In the genomic region with DNA sequence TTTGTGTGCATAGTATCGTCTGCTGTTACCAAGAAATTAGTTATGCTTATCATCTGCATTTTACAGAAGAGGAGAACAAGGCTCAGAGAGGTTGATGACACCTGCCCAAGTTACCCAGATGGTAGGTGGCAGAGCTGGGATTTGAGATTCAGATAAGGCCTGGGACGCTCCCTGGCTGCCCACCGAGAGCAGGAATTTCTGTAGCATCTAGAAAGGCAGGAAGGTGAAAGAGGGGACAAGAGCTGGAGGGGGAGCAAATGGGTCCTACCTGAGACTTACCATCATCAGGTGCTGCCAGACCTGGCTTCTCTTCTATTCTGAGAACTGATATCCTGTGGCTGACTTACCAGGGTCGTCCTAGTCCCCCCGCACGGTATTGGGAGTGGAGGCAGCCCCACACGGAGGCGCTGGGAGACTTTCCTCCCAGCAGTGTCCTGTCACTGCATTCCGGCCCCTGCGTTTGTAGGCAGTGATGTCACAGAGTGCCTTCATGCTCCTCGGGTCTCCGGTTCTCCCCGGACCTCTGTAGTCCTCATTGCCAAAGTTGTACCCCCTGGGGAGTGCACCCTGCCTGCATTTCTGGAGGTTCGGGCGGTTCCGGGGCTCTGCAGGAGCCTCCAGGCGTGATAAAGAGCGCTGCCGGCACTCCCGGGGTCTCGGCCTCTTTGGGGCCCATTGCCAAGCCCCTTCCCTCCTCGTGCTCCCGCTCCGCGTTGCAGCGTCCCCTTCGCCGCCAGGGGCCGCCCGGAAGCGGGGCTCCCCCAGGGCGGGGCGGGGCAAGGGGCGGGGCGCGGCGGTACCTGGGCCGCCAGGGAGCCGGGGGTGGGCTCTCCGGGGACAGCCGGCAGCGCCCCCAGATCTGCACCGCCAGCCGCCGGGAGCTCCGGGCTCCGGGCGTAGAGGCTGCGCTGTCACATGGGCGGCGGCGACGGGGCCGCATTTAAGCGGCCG, we compare ENCODE assay signal across 8 cellular contexts. TPM values are rescaled to one million over a fixed set of nuclear protein-coding genes. Genes with fewer than 3 reads are reported as not detected.
DNase-seq lines count a peak whose midpoint lies in the region; ATAC-seq and TF ChIP-seq lines count a peak whose summit lies in the region.

TSS of gene CABP1 (plus strand) at position 856 of the 951 bp plus-strand sequence. CDS start at position 916, 60 bp downstream.

- peak; percentile 80 for ATAC-seq in HG03342 (IDR thresholded peaks at IDR 0.05; ENCODE audit: unreplicated experiment)
- peak; percentile 22; the same call in 2 of the 3 replicates for ATAC-seq in SK-N-SH treated with all-trans-retinoic acid at 6 μM for 48 hours
- ATAC-seq in activated naive CD8-positive, alpha-beta T cell treated with anti-CD3 and anti-CD28 coated beads, Interleukin-2, amount 10 ng/mL, durations not matched to agents 7 days and 5 days (ENCODE audit: low read depth) = peak; percentile 78

- peak within 1 kb of the TSS; percentile 77 for H3K4me3 Mint-ChIP-seq in activated naive CD8-positive, alpha-beta T cell treated with anti-CD3 and anti-CD28 coated beads, Interleukin-2, amount 10 ng/mL, durations not matched to agents 7 days and 5 days

- H3K27me3 Mint-ChIP-seq in activated naive CD8-positive, alpha-beta T cell treated with anti-CD3 and anti-CD28 coated beads, Interleukin-2, amount 10 ng/mL, durations not matched to agents 7 days and 5 days = peaks cover 46% of the 10 kb centered on the region

- H3K27ac Mint-ChIP-seq in activated naive CD8-positive, alpha-beta T cell treated with anti-CD3 and anti-CD28 coated beads, Interleukin-2, amount 10 ng/mL, durations not matched to agents 7 days and 5 days = no peak within 1 kb of the TSS

- DNase-seq in NCI-H82 (lab: John Stamatoyannopoulos, UW) (peak; percentile 77), NCI-H82 treated with DMSO at 0.1 percent for 48 hours (lab: John Stamatoyannopoulos, UW; ENCODE audit: unreplicated experiment) (no peak), iPS-NIHi11 (ENCODE audit: low spot score) (peak; percentile 90), pons (ENCODE audit: low spot score) (no peak)
- peak; percentile 77 for DNase-seq in activated naive CD8-positive, alpha-beta T cell treated with anti-CD3 and anti-CD28 coated beads, Interleukin-2, amount 10 ng/mL, durations not matched to agents 7 days and 5 days
- DNase-seq in stimulated activated CD4-positive, alpha-beta T cell treated with anti-CD3 and anti-CD28 coated beads, Interleukin-4, amount 100 ng/mL, for 48 hours (ENCODE audit: low read depth in 2 of 2) = peak; percentile 41 to 56

- H3K36me3 Mint-ChIP-seq in activated naive CD8-positive, alpha-beta T cell treated with anti-CD3 and anti-CD28 coated beads, Interleukin-2, amount 10 ng/mL, durations not matched to agents 7 days and 5 days = no peaks in the 10 kb centered on the region

- H3K9me3 Mint-ChIP-seq in activated naive CD8-positive, alpha-beta T cell treated with anti-CD3 and anti-CD28 coated beads, Interleukin-2, amount 10 ng/mL, durations not matched to agents 7 days and 5 days = no peaks in the 10 kb centered on the region

- POLR2A ChIA-PET in activated naive CD8-positive, alpha-beta T cell treated with anti-CD3 and anti-CD28 coated beads, Interleukin-2, amount 10 ng/mL, durations not matched to agents 7 days and 5 days (lab: Charles Lee) = no interaction called here

- peaks cover 5% of the 10 kb centered on the region for H3K4me1 Mint-ChIP-seq in activated naive CD8-positive, alpha-beta T cell treated with anti-CD3 and anti-CD28 coated beads, Interleukin-2, amount 10 ng/mL, durations not matched to agents 7 days and 5 days

TF ChIP-seq in SK-N-SH treated with all-trans-retinoic acid at 6 μM for 48 hours, 23 proteins besides CTCF, POLR2A, EP300 and RAD21:
- TF ChIP-seq ESRRG (CRISPR knock-in tag; IDR thresholded peaks at IDR 0.05) (no peak), ARNTL (CRISPR knock-in tag; IDR thresholded peaks at IDR 0.05; ENCODE audit: borderline replicate concordance, low read depth) (no peak), PPARA (CRISPR knock-in tag; IDR thresholded peaks at IDR 0.05; ENCODE audit: borderline replicate concordance) (no peak), ZFP30 (CRISPR knock-in tag; IDR thresholded peaks at IDR 0.05) (no peak), OSR1 (CRISPR knock-in tag; IDR thresholded peaks at IDR 0.05) (no peak), SNAI2 (CRISPR knock-in tag; IDR thresholded peaks at IDR 0.05) (no peak), ZNF70 (CRISPR knock-in tag; IDR thresholded peaks at IDR 0.05) (no peak), TOX (CRISPR knock-in tag; IDR thresholded peaks at IDR 0.05; ENCODE audit: borderline replicate concordance) (no peak), TCF4 (CRISPR knock-in tag; IDR thresholded peaks at IDR 0.05; ENCODE audit: borderline replicate concordance) (no peak), ZFP3 (CRISPR knock-in tag; IDR thresholded peaks at IDR 0.05) (no peak), ZNF8 (CRISPR knock-in tag; IDR thresholded peaks at IDR 0.05) (no peak)
- TF ChIP-seq, protein P1, sequence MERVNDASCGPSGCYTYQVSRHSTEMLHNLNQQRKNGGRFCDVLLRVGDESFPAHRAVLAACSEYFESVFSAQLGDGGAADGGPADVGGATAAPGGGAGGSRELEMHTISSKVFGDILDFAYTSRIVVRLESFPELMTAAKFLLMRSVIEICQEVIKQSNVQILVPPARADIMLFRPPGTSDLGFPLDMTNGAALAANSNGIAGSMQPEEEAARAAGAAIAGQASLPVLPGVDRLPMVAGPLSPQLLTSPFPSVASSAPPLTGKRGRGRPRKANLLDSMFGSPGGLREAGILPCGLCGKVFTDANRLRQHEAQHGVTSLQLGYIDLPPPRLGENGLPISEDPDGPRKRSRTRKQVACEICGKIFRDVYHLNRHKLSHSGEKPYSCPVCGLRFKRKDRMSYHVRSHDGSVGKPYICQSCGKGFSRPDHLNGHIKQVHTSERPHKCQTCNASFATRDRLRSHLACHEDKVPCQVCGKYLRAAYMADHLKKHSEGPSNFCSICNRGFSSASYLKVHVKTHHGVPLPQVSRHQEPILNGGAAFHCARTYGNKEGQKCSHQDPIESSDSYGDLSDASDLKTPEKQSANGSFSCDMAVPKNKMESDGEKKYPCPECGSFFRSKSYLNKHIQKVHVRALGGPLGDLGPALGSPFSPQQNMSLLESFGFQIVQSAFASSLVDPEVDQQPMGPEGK (CRISPR knock-in tag; IDR thresholded peaks at IDR 0.05; ENCODE audit: borderline replicate concordance) = no peak
- TF ChIP-seq, protein P2, sequence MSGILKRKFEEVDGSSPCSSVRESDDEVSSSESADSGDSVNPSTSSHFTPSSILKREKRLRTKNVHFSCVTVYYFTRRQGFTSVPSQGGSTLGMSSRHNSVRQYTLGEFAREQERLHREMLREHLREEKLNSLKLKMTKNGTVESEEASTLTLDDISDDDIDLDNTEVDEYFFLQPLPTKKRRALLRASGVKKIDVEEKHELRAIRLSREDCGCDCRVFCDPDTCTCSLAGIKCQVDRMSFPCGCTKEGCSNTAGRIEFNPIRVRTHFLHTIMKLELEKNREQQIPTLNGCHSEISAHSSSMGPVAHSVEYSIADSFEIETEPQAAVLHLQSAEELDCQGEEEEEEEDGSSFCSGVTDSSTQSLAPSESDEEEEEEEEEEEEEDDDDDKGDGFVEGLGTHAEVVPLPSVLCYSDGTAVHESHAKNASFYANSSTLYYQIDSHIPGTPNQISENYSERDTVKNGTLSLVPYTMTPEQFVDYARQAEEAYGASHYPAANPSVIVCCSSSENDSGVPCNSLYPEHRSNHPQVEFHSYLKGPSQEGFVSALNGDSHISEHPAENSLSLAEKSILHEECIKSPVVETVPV (CRISPR knock-in tag; IDR thresholded peaks at IDR 0.05) = no peak
- TF ChIP-seq, protein P3, sequence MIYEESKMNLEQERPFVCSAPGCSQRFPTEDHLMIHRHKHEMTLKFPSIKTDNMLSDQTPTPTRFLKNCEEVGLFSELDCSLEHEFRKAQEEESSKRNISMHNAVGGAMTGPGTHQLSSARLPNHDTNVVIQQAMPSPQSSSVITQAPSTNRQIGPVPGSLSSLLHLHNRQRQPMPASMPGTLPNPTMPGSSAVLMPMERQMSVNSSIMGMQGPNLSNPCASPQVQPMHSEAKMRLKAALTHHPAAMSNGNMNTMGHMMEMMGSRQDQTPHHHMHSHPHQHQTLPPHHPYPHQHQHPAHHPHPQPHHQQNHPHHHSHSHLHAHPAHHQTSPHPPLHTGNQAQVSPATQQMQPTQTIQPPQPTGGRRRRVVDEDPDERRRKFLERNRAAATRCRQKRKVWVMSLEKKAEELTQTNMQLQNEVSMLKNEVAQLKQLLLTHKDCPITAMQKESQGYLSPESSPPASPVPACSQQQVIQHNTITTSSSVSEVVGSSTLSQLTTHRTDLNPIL (CRISPR knock-in tag; IDR thresholded peaks at IDR 0.05; ENCODE audit: low read depth) = no peak

RNA-seq across cellular contexts. Expression of gene CABP1, which starts in this region (rescaled TPM):
- 1 to 10 TPM; 1.4 to 1.7 TPM for total RNA-seq in activated naive CD8-positive, alpha-beta T cell treated with anti-CD3 and anti-CD28 coated beads, Interleukin-2, amount 10 ng/mL, durations not matched to agents 7 days and 5 days

Comparison
In these comparisons a context has a peak if more than half of its experiments do, and no peak if none do; other contexts are left out.
1. DNase-seq: peak in NCI-H82 (single experiment), activated naive CD8-positive, alpha-beta T cell treated with anti-CD3 and anti-CD28 coated beads, Interleukin-2, amount 10 ng/mL, durations not matched to agents 7 days and 5 days (single experiment), iPS-NIHi11 (single experiment) and stimulated activated CD4-positive, alpha-beta T cell treated with anti-CD3 and anti-CD28 coated beads, Interleukin-4, amount 100 ng/mL, for 48 hours (2 of 2); none in NCI-H82 treated with DMSO at 0.1 percent for 48 hours (single experiment) and pons (single experiment).
2. ATAC-seq: peak in every context shown above with its lines; median percentile 80 in HG03342; 78 in activated naive CD8-positive, alpha-beta T cell treated with anti-CD3 and anti-CD28 coated beads, Interleukin-2, amount 10 ng/mL, durations not matched to agents 7 days and 5 days; 22 in SK-N-SH treated with all-trans-retinoic acid at 6 μM for 48 hours.